Comparison of ENCODE assay signal across 9 cellular contexts in the genomic region with DNA sequence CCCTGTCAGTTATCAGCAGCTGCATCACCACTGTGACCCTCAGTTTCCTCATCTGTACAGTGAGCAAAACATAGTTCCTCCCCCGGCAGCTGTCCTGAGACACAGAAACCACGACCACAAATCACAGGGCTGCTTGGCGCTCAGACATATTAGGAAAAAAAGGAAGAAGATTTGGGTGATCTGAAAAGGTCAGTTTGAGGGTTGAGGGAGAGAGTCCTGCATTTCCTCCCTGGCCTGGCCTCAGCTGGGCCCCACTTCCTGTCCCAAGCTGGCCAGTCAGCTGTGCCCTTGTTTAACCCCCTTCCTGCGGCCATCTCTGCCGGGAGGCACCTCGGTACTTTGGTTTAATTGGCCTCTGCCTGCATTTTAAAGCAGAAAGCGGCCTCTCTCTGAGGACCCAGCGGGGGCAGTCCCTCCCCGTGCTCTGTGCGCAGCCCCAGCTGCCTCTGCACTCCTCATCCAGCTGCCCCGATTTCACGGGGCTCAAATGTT. TPM values are rescaled to one million over a fixed set of nuclear protein-coding genes. Genes with fewer than 3 reads are reported as not detected.
A peak's percentile ranks its signal among the peaks of the same experiment; 100 is the strongest.
DNase-seq lines count a peak whose midpoint lies in the region; ATAC-seq lines count a peak whose summit lies in the region.
"Had no signal": no experiment of that assay in that cellular context is flagged by ENCODE, and none has a peak within 500 bp of the region (broad histone marks: within the 10 kb centered on the region; RNA-seq: fewer than 3 reads in every experiment).

No MANE protein-coding gene starts in this region.

- peaks cover 12% of the 10 kb centered on the region for H3K27me3 Mint-ChIP-seq in dendritic cell treated with granulocyte-macrophage colony-stimulating factor and Interleukin-4, amounts not matched to agents 40 ng/mL and 50 ng/mL, for 4 days

- H3K27ac Mint-ChIP-seq in dendritic cell treated with granulocyte-macrophage colony-stimulating factor and Interleukin-4, amounts not matched to agents 40 ng/mL and 50 ng/mL, for 4 days = peak overlapping the region; percentile 96

- peaks cover 6% of the 10 kb centered on the region for H3K36me3 Mint-ChIP-seq in dendritic cell treated with granulocyte-macrophage colony-stimulating factor and Interleukin-4, amounts not matched to agents 40 ng/mL and 50 ng/mL, for 4 days (ENCODE audit: low read depth)

- H3K9me3 Mint-ChIP-seq in dendritic cell treated with granulocyte-macrophage colony-stimulating factor and Interleukin-4, amounts not matched to agents 40 ng/mL and 50 ng/mL, for 4 days = no peaks in the 10 kb centered on the region

- H3K9me3 ChIP-seq in aorta (ENCODE audit: control insufficient read depth, low read length) = no peaks in the 10 kb centered on the region

- H3K4me3 ChIP-seq in aorta (ENCODE audit: low read length in 2 of 2) = no peak overlapping the region

- H3K4me1 ChIP-seq in aorta (ENCODE audit: control insufficient read depth in 1 of 2, insufficient read depth in 2 of 2, low read length in 2 of 2) = no peaks in the 10 kb centered on the region

- H3K4me3 Mint-ChIP-seq in dendritic cell treated with granulocyte-macrophage colony-stimulating factor and Interleukin-4, amounts not matched to agents 40 ng/mL and 50 ng/mL, for 4 days = peak overlapping the region; percentile 81

- H3K4me1 Mint-ChIP-seq in dendritic cell treated with granulocyte-macrophage colony-stimulating factor and Interleukin-4, amounts not matched to agents 40 ng/mL and 50 ng/mL, for 4 days (ENCODE audit: low read depth) = peaks cover 68% of the 10 kb centered on the region

- H3K36me3 ChIP-seq in aorta (ENCODE audit: control insufficient read depth in 1 of 2, insufficient read depth in 2 of 2, low read length in 1 of 2) = no peaks in the 10 kb centered on the region

- no peak overlapping the region for H3K27ac ChIP-seq in aorta (ENCODE audit: low read depth in 1 of 2, low read length in 2 of 2)

- WGBS in aorta, 2 donors = 84 to 96% methylated on average over 12 of the region's 12 CpGs

- DNase-seq in Right ventricle myocardium inferior (ENCODE audit: missing footprints) (peak; percentile 81), cardiac septum (ENCODE audit: low spot score) (no peak), myocyte (ENCODE audit: low read depth) (peak; percentile 79), aorta (peak in 1 of 2 donors; percentile 79), cerebellum (ENCODE audit: low spot score) (no peak)

- no peaks in the 10 kb centered on the region for H3K27me3 ChIP-seq in aorta (ENCODE audit: control insufficient read depth in 1 of 2, insufficient read depth in 2 of 2, low read length in 1 of 2)

- peak; percentile 21 for ATAC-seq in Right ventricle myocardium inferior
- peak; percentile 1 for ATAC-seq in aorta (ENCODE audit: low FRiP score)
- no peak for ATAC-seq in HG03460 (IDR thresholded peaks at IDR 0.05; ENCODE audit: unreplicated experiment)
- no peak for ATAC-seq in GM19351 (IDR thresholded peaks at IDR 0.05; ENCODE audit: unreplicated experiment)

- intact Hi-C loops in Right ventricle myocardium inferior (cut with DNase I) = no loop called here
- intact Hi-C loops in cardiac septum (cut with DNase I) = no loop called here
- intact Hi-C loops in dendritic cell treated with granulocyte-macrophage colony-stimulating factor and Interleukin-4, amounts not matched to agents 40 ng/mL and 50 ng/mL, for 4 days (cut with micrococcal nuclease) = loop anchor here (2.0 kb wide), 1 partner anchor 21 kb away; no protein-coding TSS in a partner anchor
- intact Hi-C loops in aorta (cut with DNase I) = loop anchor here in 1 of 2 donors (5.0 kb wide), 1 partner anchor 101 kb away; no protein-coding TSS in a partner anchor

RNA-seq across cellular contexts. Expression of a gene that starts 24.0 kb away (rescaled TPM):
- total RNA-seq in Right ventricle myocardium inferior = not detected
- not detected for total RNA-seq in cardiac septum
- not detected in 2 replicates for total RNA-seq in myocyte
- not detected for polyA plus RNA-seq in myocyte (2012)
- under 1 TPM in 1 of 2 donors, not detected in 1; 0.57 TPM for total RNA-seq in aorta
- not detected for polyA plus RNA-seq in aorta
- not detected for total RNA-seq in cerebellum
- total RNA-seq: epithelial cell of proximal tubule had no signal

Comparison
In these comparisons a context has a peak if more than half of its experiments do, and no peak if none do; other contexts are left out.
1. DNase-seq: peak in Right ventricle myocardium inferior (single experiment) and myocyte (single experiment); none in cardiac septum (single experiment) and cerebellum (single experiment).
2. ATAC-seq: peak in Right ventricle myocardium inferior (single experiment) and aorta (single experiment); none in HG03460 (single experiment) and GM19351 (single experiment).